Comparison of ENCODE assay signal across 8 cellular contexts in genomic region chr2:217789003-217789735, GRCh38.
A peak's percentile ranks its signal among the peaks of the same experiment; 100 is the strongest.
DNase-seq lines count a peak whose midpoint lies in the region; ATAC-seq and TF ChIP-seq lines count a peak whose summit lies in the region.

No MANE protein-coding gene starts in this region.

- no TSS peak for BruUV-seq in Panc1 (replicated peaks; lab: Mats Ljungman, UMichigan)

- peaks cover 31% of the 10 kb centered on the region for H3K4me1 Mint-ChIP-seq in activated T-helper 1 cell treated with anti-CD3 and anti-CD28 coated beads, Interleukin-12 subunit alpha, Interleukin-12 subunit beta, Interleukin-2, Interleukin-4 antibody, amounts not matched to agents 30 ng/mL and 10 ng/mL and 1 ng/mL, durations not matched to agents 14 hours and 24 hours and 36 hours (ENCODE audit: low read depth)
- H3K4me1 Mint-ChIP-seq in natural killer cell treated with Interleukin-12 subunit alpha and Interleukin-12 subunit beta and Interleukin-15 and Interleukin-18, amount 100 ng/mL, for 72 hours (ENCODE audit: low read depth in 2 of 2) = peaks cover 14 to 32% of the 10 kb centered on the region in 2 donors

- H3K36me3 Mint-ChIP-seq in activated T-helper 1 cell treated with anti-CD3 and anti-CD28 coated beads, Interleukin-12 subunit alpha, Interleukin-12 subunit beta, Interleukin-2, Interleukin-4 antibody, amounts not matched to agents 30 ng/mL and 10 ng/mL and 1 ng/mL, durations not matched to agents 14 hours and 24 hours and 36 hours (ENCODE audit: low read depth) = no peaks in the 10 kb centered on the region
- H3K36me3 Mint-ChIP-seq in natural killer cell treated with Interleukin-12 subunit alpha and Interleukin-12 subunit beta and Interleukin-15 and Interleukin-18, amount 100 ng/mL, for 72 hours = no peaks in the 10 kb centered on the region

- ATAC-seq in Panc1 (peak; percentile 72), HG02763 (IDR thresholded peaks at IDR 0.05; ENCODE audit: unreplicated experiment) (no peak)
- ATAC-seq in natural killer cell treated with Interleukin-12 subunit alpha and Interleukin-12 subunit beta and Interleukin-15 and Interleukin-18, amount 100 ng/mL, for 72 hours = peak; percentile 48 to 66

- intact Hi-C loops in Panc1 (cut with micrococcal nuclease; ENCODE audit: unreplicated experiment) = loop anchor here (1.0 to 5.0 kb wide), 3 partner anchors 97 to 243 kb away; no protein-coding TSS in a partner anchor
- intact Hi-C loops in activated T-helper 1 cell treated with anti-CD3 and anti-CD28 coated beads, Interleukin-12 subunit alpha, Interleukin-12 subunit beta, Interleukin-2, Interleukin-4 antibody, amounts not matched to agents 30 ng/mL and 10 ng/mL and 1 ng/mL, durations not matched to agents 14 hours and 24 hours and 36 hours (cut with micrococcal nuclease) = loop anchor here (1.0 kb wide), 4 partner anchors 97 to 279 kb away; no protein-coding TSS in a partner anchor

- POLR2A ChIA-PET in Panc1 (lab: Charles Lee) = no interaction called here

- no peaks in the 10 kb centered on the region for H3K27me3 Mint-ChIP-seq in activated T-helper 1 cell treated with anti-CD3 and anti-CD28 coated beads, Interleukin-12 subunit alpha, Interleukin-12 subunit beta, Interleukin-2, Interleukin-4 antibody, amounts not matched to agents 30 ng/mL and 10 ng/mL and 1 ng/mL, durations not matched to agents 14 hours and 24 hours and 36 hours (ENCODE audit: insufficient read depth)
- H3K27me3 Mint-ChIP-seq in natural killer cell treated with Interleukin-12 subunit alpha and Interleukin-12 subunit beta and Interleukin-15 and Interleukin-18, amount 100 ng/mL, for 72 hours = peaks cover 0 to 13% of the 10 kb centered on the region in 2 donors

- H3K9ac ChIP-seq in HUES6 (ENCODE audit: low read length) = no peak overlapping the region

- H3K36me3 ChIP-seq in HUES6 (ENCODE audit: control insufficient read depth, insufficient read depth, low read length) (no peaks in the 10 kb centered on the region), Panc1 (ENCODE audit: control insufficient read depth, insufficient read depth, low read length) (no peaks in the 10 kb centered on the region; the same call in 1 of the 2 replicates)

- in situ Hi-C loops in Panc1 (cut with HindIII; ENCODE audit: low pct_unique_long_range_greater_than_20kb, low sequenced_read_pairs) = no loop called here

- CTCF ChIA-PET in Panc1 (lab: Charles Lee) = interaction anchor here (0.5 to 1.7 kb wide), 8 partner anchors 9 to 246 kb away, joined by 3 to 10 read pairs (median 4); no protein-coding TSS in a partner anchor

- H3K4me3 Mint-ChIP-seq in activated T-helper 1 cell treated with anti-CD3 and anti-CD28 coated beads, Interleukin-12 subunit alpha, Interleukin-12 subunit beta, Interleukin-2, Interleukin-4 antibody, amounts not matched to agents 30 ng/mL and 10 ng/mL and 1 ng/mL, durations not matched to agents 14 hours and 24 hours and 36 hours = peak overlapping the region; percentile 81
- H3K4me3 Mint-ChIP-seq in natural killer cell treated with Interleukin-12 subunit alpha and Interleukin-12 subunit beta and Interleukin-15 and Interleukin-18, amount 100 ng/mL, for 72 hours = peak overlapping the region; percentile 39

- H3K4me1 ChIP-seq in HUES6 (ENCODE audit: control insufficient read depth, insufficient read depth, low read length) (peaks cover 5% of the 10 kb centered on the region; the same call in 1 of the 2 replicates), Panc1 (ENCODE audit: control insufficient read depth, insufficient read depth, low read length) (no peaks in the 10 kb centered on the region)

- H3K9me3 ChIP-seq in HUES6 (ENCODE audit: control insufficient read depth, insufficient read depth, low read depth, low read length) = peaks cover 7% of the 10 kb centered on the region
- H3K9me3 ChIP-seq in Panc1 (ENCODE audit: control insufficient read depth, insufficient read depth, low read depth, low read length) = no peaks in the 10 kb centered on the region

- peak; percentile 98 for TF ChIP-seq CTCF in Panc1 (IDR thresholded peaks at IDR 0.05)

- DNase-seq in Panc1 (ENCODE audit: low read depth, low spot score) (peak; percentile 50), fibroblast of peridontal ligament (ENCODE audit: extremely low read depth) (peak; percentile 68)
- DNase-seq in activated T-helper 1 cell treated with anti-CD3 and anti-CD28 coated beads, Interleukin-12 subunit alpha, Interleukin-12 subunit beta, Interleukin-2, Interleukin-4 antibody, amounts not matched to agents 30 ng/mL and 10 ng/mL and 1 ng/mL, durations not matched to agents 14 hours and 24 hours and 36 hours (ENCODE audit: low spot score) = peak; percentile 62
- peak; percentile 77 for DNase-seq in natural killer cell treated with Interleukin-12 subunit alpha and Interleukin-12 subunit beta and Interleukin-15 and Interleukin-18, amount 100 ng/mL, for 72 hours (ENCODE audit: low spot score)
- DNase-seq in stimulated activated naive CD4-positive, alpha-beta T cell (lab: John Stamatoyannopoulos, UW) = peak in 5 of 6 experiments; percentile 38 to 80 (median 55)

- H3K27ac ChIP-seq in HUES6 (ENCODE audit: low read depth, low read length) = no peak overlapping the region
- H3K27ac ChIP-seq in Panc1 (ENCODE audit: low read length) = no peak overlapping the region

- peak overlapping the region; percentile 46; the same call in 1 of the 2 replicates for H3K4me3 ChIP-seq in GM08714 (ENCODE audit: low read length)
- H3K4me3 ChIP-seq in HUES6 (ENCODE audit: low read depth, low read length) = 0 out of 2 replicates have a peak overlapping the region, but pooled peaks have one; percentile 10
- no peak overlapping the region for H3K4me3 ChIP-seq in Panc1 (ENCODE audit: low read depth in 2 of 2, low read length in 2 of 2)

- H3K27me3 ChIP-seq in HUES6 (ENCODE audit: control insufficient read depth, insufficient read depth, low read length) (peaks cover 10% of the 10 kb centered on the region; the same call in 1 of the 2 replicates), Panc1 (ENCODE audit: control insufficient read depth, insufficient read depth, low read length) (no peaks in the 10 kb centered on the region)

- peaks cover 3% of the 10 kb centered on the region for H3K9me3 Mint-ChIP-seq in activated T-helper 1 cell treated with anti-CD3 and anti-CD28 coated beads, Interleukin-12 subunit alpha, Interleukin-12 subunit beta, Interleukin-2, Interleukin-4 antibody, amounts not matched to agents 30 ng/mL and 10 ng/mL and 1 ng/mL, durations not matched to agents 14 hours and 24 hours and 36 hours
- H3K9me3 Mint-ChIP-seq in natural killer cell treated with Interleukin-12 subunit alpha and Interleukin-12 subunit beta and Interleukin-15 and Interleukin-18, amount 100 ng/mL, for 72 hours = no peaks in the 10 kb centered on the region

- H3K27ac Mint-ChIP-seq in activated T-helper 1 cell treated with anti-CD3 and anti-CD28 coated beads, Interleukin-12 subunit alpha, Interleukin-12 subunit beta, Interleukin-2, Interleukin-4 antibody, amounts not matched to agents 30 ng/mL and 10 ng/mL and 1 ng/mL, durations not matched to agents 14 hours and 24 hours and 36 hours = peak overlapping the region; percentile 73
- peak overlapping the region in 1 of 2 donors; percentile 81 for H3K27ac Mint-ChIP-seq in natural killer cell treated with Interleukin-12 subunit alpha and Interleukin-12 subunit beta and Interleukin-15 and Interleukin-18, amount 100 ng/mL, for 72 hours

Comparison
In these comparisons a context has a peak if more than half of its experiments do, and no peak if none do; other contexts are left out.
1. H3K4me3 ChIP-seq: peak in GM08714 (single experiment) and HUES6 (single experiment); none in Panc1 (0 of 2).
2. Peak in every context shown above with its lines, with median percentiles within 50 percentile points of each other: DNase-seq.